19 cellular contexts compared by ENCODE assay signal in the genomic region with DNA sequence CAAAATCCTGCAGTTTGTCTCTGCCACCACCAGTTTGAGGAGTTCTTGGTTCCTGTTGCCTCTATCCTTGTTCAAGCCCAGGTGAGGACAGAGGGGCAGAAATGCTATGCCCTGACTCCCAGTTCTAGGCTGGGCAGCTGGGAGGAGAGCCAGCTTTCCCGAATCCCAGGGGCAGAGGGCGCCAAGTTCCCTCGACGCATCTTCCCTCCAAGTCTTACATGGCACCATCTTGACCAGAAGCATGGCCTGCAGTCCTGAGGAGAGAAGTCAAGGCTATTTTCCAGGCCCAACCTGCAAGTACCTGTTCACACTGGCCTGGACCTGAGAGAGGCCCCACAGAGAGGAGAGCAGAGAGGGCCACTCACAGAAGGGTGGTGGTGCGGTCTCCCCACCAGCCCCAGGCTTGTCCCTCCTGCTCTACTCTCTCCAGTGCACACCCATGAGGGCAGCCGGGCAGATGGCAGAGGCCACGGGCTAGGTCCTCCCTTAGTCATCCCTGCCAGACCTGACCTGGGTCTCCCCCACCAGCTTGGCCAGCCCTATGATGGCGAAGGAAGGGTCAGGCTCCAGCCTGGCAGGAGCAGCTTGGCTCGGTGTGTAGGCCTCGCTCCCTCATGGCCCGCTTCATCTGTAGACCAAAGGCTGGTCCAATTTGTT.
"Had no signal": no experiment of that assay in that cellular context is flagged by ENCODE, and none has a peak within 500 bp of the region (broad histone marks: within the 10 kb centered on the region; RNA-seq: fewer than 3 reads in every experiment).

No MANE protein-coding gene starts in this region.

- H3K4me3 Mint-ChIP-seq: activated T-cell treated with anti-CD3 and anti-CD28 coated beads, Interleukin-2, amount 50 U/mL, for 24 hours; activated T-helper 17 cell treated with anti-CD3 and anti-CD28 coated beads, Interleukin-2, amount 50 U/mL, for 72 hours; WTC11 had no signal

- H3K4me1 Mint-ChIP-seq: activated T-helper 17 cell treated with anti-CD3 and anti-CD28 coated beads, Interleukin-2, amount 50 U/mL, for 72 hours had no signal

- H3K27ac Mint-ChIP-seq: activated naive CD4-positive, alpha-beta T cell treated with anti-CD3 and anti-CD28 coated beads, Interleukin-2, amount 50 U/mL, for 72 hours; activated T-cell treated with anti-CD3 and anti-CD28 coated beads, Interleukin-2, amount 50 U/mL, for 24 hours; activated T-helper 17 cell treated with anti-CD3 and anti-CD28 coated beads, Interleukin-2, amount 50 U/mL, for 72 hours; brain; WTC11 had no signal

- ATAC-seq: activated naive CD4-positive, alpha-beta T cell treated with anti-CD3 and anti-CD28 coated beads, Interleukin-2, amount 50 U/mL, for 72 hours; activated T-helper 17 cell treated with anti-CD3 and anti-CD28 coated beads, Interleukin-2, amount 50 U/mL, for 72 hours; esophagus mucosa; left lung; WTC11 had no signal

- DNase-seq: activated CD8-positive, alpha-beta memory T cell treated with anti-CD3 and anti-CD28 coated beads for 24 hours; activated CD8-positive, alpha-beta memory T cell treated with anti-CD3 and anti-CD28 coated beads, Interleukin-2, amount 50 U/mL, for 4 hours; activated T-cell treated with anti-CD3 and anti-CD28 coated beads, Interleukin-2, amount 50 U/mL, for 24 hours; aorta; dermis blood vessel endothelial cell; effector memory CD4-positive, alpha-beta T cell; foreskin melanocyte; kidney glomerular epithelial cell; left lung; retina; stimulated activated CD4-positive, alpha-beta T cell treated with anti-CD3 and anti-CD28 coated beads, Interleukin-2, amount 100 ng/mL, for 48 hours; stimulated activated CD8-positive, alpha-beta memory T cell treated with anti-CD3 and anti-CD28 coated beads, Interleukin-4, amount 100 ng/mL, for 48 hours; stimulated activated naive CD4-positive, alpha-beta T cell; T-helper 9 cell had no signal

- H3K27me3 Mint-ChIP-seq: brain had no signal

- H3K36me3 Mint-ChIP-seq: brain, WTC11 had no signal
